ENCODE assay signal across 17 cellular contexts in the genomic region with DNA sequence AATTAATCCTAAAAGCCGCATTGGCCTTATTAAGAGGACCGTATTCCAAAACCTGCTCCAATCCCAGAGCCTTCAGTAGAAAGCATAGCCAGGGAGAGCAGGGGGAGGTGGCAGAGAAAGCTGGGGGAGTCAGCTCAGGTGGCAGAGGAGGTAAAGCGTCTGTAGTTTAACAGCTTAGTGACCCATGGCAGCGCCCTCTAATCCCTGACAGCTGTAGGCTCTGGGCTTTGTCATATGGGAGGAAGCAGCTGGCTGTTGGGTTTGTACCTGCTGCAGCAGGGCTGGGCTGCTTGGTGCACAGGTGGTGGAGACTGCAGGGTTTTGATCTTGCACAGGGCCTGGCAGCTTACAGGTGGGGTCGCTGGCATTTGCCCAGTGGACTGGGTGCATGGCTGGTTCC. TPM values are rescaled to one million over a fixed set of nuclear protein-coding genes. Genes with fewer than 3 reads are reported as not detected.
DNase-seq lines count a peak whose midpoint lies in the region; TF ChIP-seq lines count a peak whose summit lies in the region.
"Had no signal": no experiment of that assay in that cellular context is flagged by ENCODE, and none has a peak within 500 bp of the region (broad histone marks: within the 10 kb centered on the region; RNA-seq: fewer than 3 reads in every experiment).

No MANE protein-coding gene starts in this region.

- no peak overlapping the region for H3K4me2 ChIP-seq in H9 (ENCODE audit: insufficient read depth, insufficient read length, low read length)
- H3K4me2 ChIP-seq in OCI-LY7 (ENCODE audit: low read length), result no peak overlapping the region

- H4K5ac ChIP-seq in H9 (ENCODE audit: insufficient read length, low read depth, low read length), result no peak overlapping the region

- H2BK20ac ChIP-seq in H9 (ENCODE audit: low read depth, low read length, poor library complexity, severe bottlenecking), result no peak overlapping the region

- BruUV-seq in OCI-LY7 (replicated peaks; lab: Mats Ljungman, UMichigan), result no TSS peak

- H3K36me3 ChIP-seq in OCI-LY7 (ENCODE audit: insufficient read depth, low read length) (no peaks in the 10 kb centered on the region), BE2C (no peaks in the 10 kb centered on the region)

- no peaks in the 10 kb centered on the region for H3K79me2 ChIP-seq in H9 (ENCODE audit: insufficient read depth, low read length)
- no peaks in the 10 kb centered on the region for H3K79me2 ChIP-seq in OCI-LY7 (ENCODE audit: insufficient read depth, low read depth, low read length)

- no peak overlapping the region for H3K56ac ChIP-seq in H9 (ENCODE audit: insufficient read length, low read depth, low read length)

- H3K4me1 Mint-ChIP-seq in H9 (peaks cover 7 to 15% of the 10 kb centered on the region in 2 experiments), nephron progenitor cell (peaks cover 33% of the 10 kb centered on the region)
- H3K4me1 Mint-ChIP-seq: CD4-positive, CD25-positive, alpha-beta regulatory T cell had no signal

- no peak overlapping the region for H3K23ac ChIP-seq in H9 (ENCODE audit: insufficient read length, low read depth, low read length)

- no peaks in the 10 kb centered on the region for H3K36me3 Mint-ChIP-seq in H9 (ENCODE audit: insufficient read depth in 1 of 3, low read depth in 3 of 3)
- H3K36me3 Mint-ChIP-seq in nephron progenitor cell (ENCODE audit: low read depth), result no peaks in the 10 kb centered on the region
- H3K36me3 Mint-ChIP-seq: CD4-positive, CD25-positive, alpha-beta regulatory T cell had no signal

- H3K9ac ChIP-seq in H9 (ENCODE audit: extremely low read depth, insufficient read length, low read length), result no peak overlapping the region

- H3K14ac ChIP-seq in H9 (ENCODE audit: insufficient read depth, low read length), result no peak overlapping the region; the same call in 1 of the 2 replicates

- H2BK120ac ChIP-seq in H9 (ENCODE audit: low read depth, low read length, poor library complexity, severe bottlenecking), result no peak overlapping the region

- no peak overlapping the region for H3T11ph ChIP-seq in H9 (ENCODE audit: low read length)

- H3K27ac ChIP-seq in H9 (ENCODE audit: insufficient read length, low read depth, low read length) (no peak overlapping the region), OCI-LY7 (ENCODE audit: low read depth, low read length, poor library complexity, severe bottlenecking) (no peak overlapping the region)

- H4K91ac ChIP-seq in H9 (ENCODE audit: insufficient read length, low read depth, low read length), result no peak overlapping the region

- no peaks in the 10 kb centered on the region for H3K9me3 ChIP-seq in H9 (ENCODE audit: control insufficient read depth, low read depth, low read length)
- no peaks in the 10 kb centered on the region for H3K9me3 ChIP-seq in OCI-LY7 (ENCODE audit: low read length)
- no peaks in the 10 kb centered on the region for H3K9me3 ChIP-seq in BE2C
- H3K9me3 ChIP-seq: Caco-2 had no signal

- no peak for TF ChIP-seq CTCF in H9 (conservative IDR thresholded peaks at IDR 0.05)
- TF ChIP-seq CTCF in OCI-LY7 (conservative IDR thresholded peaks at IDR 0.05; ENCODE audit: low read length), result no peak
- no peak for TF ChIP-seq CTCF in nephron progenitor cell (IDR thresholded peaks at IDR 0.05)
- TF ChIP-seq CTCF in BE2C (IDR thresholded peaks at IDR 0.05; ENCODE audit: low read depth, low read length), result no peak

- H2BK12ac ChIP-seq in H9 (ENCODE audit: insufficient read length, low read depth, low read length), result no peak overlapping the region

- no peak overlapping the region for H3K4me3 Mint-ChIP-seq in H9
- no peak overlapping the region for H3K4me3 Mint-ChIP-seq in nephron progenitor cell
- H3K4me3 Mint-ChIP-seq: CD4-positive, CD25-positive, alpha-beta regulatory T cell; T-helper 17 cell had no signal

- intact Hi-C loops in OCI-LY7 (cut with micrococcal nuclease; ENCODE audit: unreplicated experiment), result no loop called here

- no peak overlapping the region for H2BK15ac ChIP-seq in H9 (ENCODE audit: low read depth, low read length)

- H3K18ac ChIP-seq in H9 (ENCODE audit: insufficient read length, low read depth, low read length), result no peak overlapping the region

- H3K4me3 ChIP-seq in OCI-LY7 (ENCODE audit: low read depth, low read length, poor library complexity, severe bottlenecking) (no peak overlapping the region), BE2C (ENCODE audit: low read depth, low read length) (no peak overlapping the region)
- H3K4me3 ChIP-seq: K562 had no signal

- no peak overlapping the region for H3K4ac ChIP-seq in H9 (ENCODE audit: low read depth, low read length)

- DNase-seq in H9 (peak; percentile 28), NCI-H2171 (lab: John Stamatoyannopoulos, UW) (peak; percentile 50), OCI-LY7 (ENCODE audit: low spot score) (peak; percentile 30), nephron progenitor cell (peak; percentile 30), dedifferentiated amniotic fluid mesenchymal stem cell (ENCODE audit: extremely low spot score) (no peak), BE2C (no peak), NCI-H2081 treated with DMSO at 0.1 percent for 48 hours (lab: John Stamatoyannopoulos, UW) (no peak)
- DNase-seq: ACHN; Caco-2; CD4-positive, CD25-positive, alpha-beta regulatory T cell; DMS79 treated with DMSO at 0.1 percent for 48 hours; NCI-H1436; NCI-H2107; OCI-M1; SIG-M5; T-helper 17 cell had no signal

- H3K4me1 ChIP-seq in H9 (ENCODE audit: insufficient read depth, low read length) (peaks cover 3% of the 10 kb centered on the region), OCI-LY7 (ENCODE audit: insufficient read depth, low read length, poor library complexity, severe bottlenecking) (no peaks in the 10 kb centered on the region), BE2C (no peaks in the 10 kb centered on the region)
- H3K4me1 ChIP-seq: Caco-2 had no signal

- CTCF ChIA-PET in OCI-LY7 (lab: Charles Lee; ENCODE audit: unreplicated experiment), result no interaction called here

- H3K9me3 Mint-ChIP-seq in H9 (no peaks in the 10 kb centered on the region), nephron progenitor cell (no peaks in the 10 kb centered on the region)

- H4K8ac ChIP-seq in H9 (replicated peaks; ENCODE audit: insufficient read length, low read depth, low read length), result no peak overlapping the region

- H4K20me1 ChIP-seq in H9 (ENCODE audit: control insufficient read depth, insufficient read depth, insufficient read length), result no peaks in the 10 kb centered on the region
- no peaks in the 10 kb centered on the region for H4K20me1 ChIP-seq in OCI-LY7 (ENCODE audit: insufficient read depth, low read length)

- no peak overlapping the region for H2AK5ac ChIP-seq in H9 (ENCODE audit: insufficient read length, low read length)

- no peaks in the 10 kb centered on the region for H3K9me2 ChIP-seq in OCI-LY7 (ENCODE audit: insufficient read depth, low read length)

- H3K79me1 ChIP-seq in H9 (ENCODE audit: insufficient read depth, low read depth, low read length, poor library complexity, severe bottlenecking), result no peaks in the 10 kb centered on the region

- no peak overlapping the region for H3K27ac Mint-ChIP-seq in H9
- H3K27ac Mint-ChIP-seq in nephron progenitor cell, result no peak overlapping the region
- H3K27ac Mint-ChIP-seq: CD4-positive, CD25-positive, alpha-beta regulatory T cell; T-helper 17 cell had no signal

- WGBS in H9 (ENCODE audit: extremely low coverage, insufficient read length, low lambda C conversion rate), result no CpG with 5 or more reads among the region's 5 CpGs

- H2BK5ac ChIP-seq in H9 (ENCODE audit: insufficient read length, low read length), result no peak overlapping the region

- no peaks in the 10 kb centered on the region for H3K23me2 ChIP-seq in H9 (ENCODE audit: insufficient read length, low read depth, low read length, poor library complexity, severe bottlenecking)

- H3K27me3 ChIP-seq in H9 (ENCODE audit: insufficient read depth, low read length), result no peaks in the 10 kb centered on the region; the same call in 1 of the 2 replicates
- H3K27me3 ChIP-seq in BE2C, result no peaks in the 10 kb centered on the region

- H3K27me3 Mint-ChIP-seq in H9 (ENCODE audit: low read depth) (peaks cover 52% of the 10 kb centered on the region), nephron progenitor cell (ENCODE audit: low read depth, poor library complexity) (peaks cover 12% of the 10 kb centered on the region)

- H2AFZ ChIP-seq in H9 (ENCODE audit: low read length) (no peak overlapping the region), OCI-LY7 (ENCODE audit: low read length) (no peak overlapping the region)

- POLR2A ChIA-PET in OCI-LY7 (lab: Charles Lee), result interaction anchor here (0.8 kb wide), 1 partner anchor 9 kb away, joined by 3 read pairs; no protein-coding TSS in a partner anchor

RNA-seq across cellular contexts. Expression of a gene that starts 50.6 kb away (rescaled TPM):
- total RNA-seq in H9 (2021), result 4.3 and 4.5 TPM in 2 replicates
- total RNA-seq in OCI-LY7 (2014; rRNA removed; shearing (Covaris generic)), result not detected in 2 replicates
- total RNA-seq in OCI-LY7 (2022), result not detected in 2 replicates
- polyA plus RNA-seq in BE2C (2012; ENCODE audit: insufficient read depth, insufficient read length, low read depth), result 3.1 TPM
- total RNA-seq: K562 had no signal
- polyA plus RNA-seq: K562 had no signal

Comparison
In these comparisons a context has a peak if more than half of its experiments do, and no peak if none do; other contexts are left out.
1. DNase-seq: peak in H9 (single experiment), NCI-H2171 (single experiment), OCI-LY7 (single experiment) and nephron progenitor cell (single experiment); none in dedifferentiated amniotic fluid mesenchymal stem cell (single experiment), BE2C (single experiment) and NCI-H2081 treated with DMSO at 0.1 percent for 48 hours (single experiment).